In the genomic region with DNA sequence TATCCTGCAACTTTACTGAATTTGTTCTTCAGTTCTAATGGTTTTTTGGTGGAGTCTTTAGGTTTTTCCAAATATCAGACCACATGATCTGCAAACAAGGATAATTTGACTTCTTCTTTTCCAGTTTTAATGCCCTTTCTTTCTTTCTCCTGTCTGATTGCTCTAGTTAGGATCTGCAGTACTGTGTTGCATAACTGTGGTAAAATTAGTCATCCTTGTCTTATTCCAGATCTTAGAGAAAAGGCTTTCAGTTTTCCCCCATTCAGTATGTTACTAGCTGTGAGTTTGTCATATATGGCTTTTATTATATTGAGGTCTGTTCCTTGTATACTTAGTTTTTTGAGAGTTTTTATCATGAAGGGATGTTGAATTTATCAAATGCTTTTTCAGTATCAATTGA, we compare ENCODE assay signal across 14 cellular contexts. TPM values are rescaled to one million over a fixed set of nuclear protein-coding genes. Genes with fewer than 3 reads are reported as not detected.
DNase-seq lines count a peak whose midpoint lies in the region; ATAC-seq and TF ChIP-seq lines count a peak whose summit lies in the region.
"Had no signal": no experiment of that assay in that cellular context is flagged by ENCODE, and none has a peak within 500 bp of the region (broad histone marks: within the 10 kb centered on the region; RNA-seq: fewer than 3 reads in every experiment).

No MANE protein-coding gene starts in this region.

- TF ChIP-seq CTCF in mammary epithelial cell (conservative IDR thresholded peaks at IDR 0.05 in 1 of 2, IDR thresholded peaks at IDR 0.05 in 1 of 2; ENCODE audit: extremely low read depth in 1 of 2, insufficient read depth in 1 of 2, low read depth in 1 of 2, low read length in 2 of 2) = no peak
- TF ChIP-seq CTCF in natural killer cell (IDR thresholded peaks at IDR 0.05) = no peak
- TF ChIP-seq CTCF in upper lobe of right lung (IDR thresholded peaks at IDR 0.05) = no peak
- TF ChIP-seq CTCF in WTC11 (IDR thresholded peaks at IDR 0.05) = no peak

- H3K27me3 Mint-ChIP-seq in CD8-positive, alpha-beta memory T cell = no peaks in the 10 kb centered on the region
- H3K27me3 Mint-ChIP-seq in natural killer cell (ENCODE audit: low read depth in 2 of 2) (no peaks in the 10 kb centered on the region), WTC11 (ENCODE audit: low read depth) (no peaks in the 10 kb centered on the region)

- POLR2A ChIA-PET in CD8-positive, alpha-beta memory T cell (lab: Charles Lee) = no interaction called here
- POLR2A ChIA-PET in WTC11 (lab: Charles Lee) = no interaction called here

- peaks cover 0 to 41% (median 5%) of the 10 kb centered on the region in 3 donors for H3K36me3 Mint-ChIP-seq in CD8-positive, alpha-beta memory T cell
- no peaks in the 10 kb centered on the region for H3K36me3 Mint-ChIP-seq in natural killer cell
- peaks cover 16% of the 10 kb centered on the region for H3K36me3 Mint-ChIP-seq in WTC11

- H3K36me3 ChIP-seq in CD8-positive, alpha-beta memory T cell (ENCODE audit: insufficient read depth, low read length) = peaks cover 18% of the 10 kb centered on the region
- H3K36me3 ChIP-seq in mammary epithelial cell (ENCODE audit: insufficient read depth, low read length) (peaks cover 16% of the 10 kb centered on the region), upper lobe of right lung (peaks cover 23% of the 10 kb centered on the region)

- H3K9ac ChIP-seq in mammary epithelial cell (ENCODE audit: insufficient read depth, low read length) = no peak overlapping the region
- H3K9ac ChIP-seq: parathyroid adenoma had no signal

- H3K4me1 ChIP-seq in CD8-positive, alpha-beta memory T cell (ENCODE audit: insufficient read depth, low read length) = peaks cover 22% of the 10 kb centered on the region
- peaks cover 11% of the 10 kb centered on the region for H3K4me1 ChIP-seq in mammary epithelial cell (ENCODE audit: insufficient read depth, low read length)
- H3K4me1 ChIP-seq in upper lobe of right lung = peaks cover 43% of the 10 kb centered on the region

- no peaks in the 10 kb centered on the region for H3K9me3 ChIP-seq in CD8-positive, alpha-beta memory T cell (ENCODE audit: low read length)
- H3K9me3 ChIP-seq in mammary epithelial cell (replicated peaks; ENCODE audit: insufficient read depth, low read length) (no peaks in the 10 kb centered on the region), upper lobe of right lung (no peaks in the 10 kb centered on the region)
- H3K9me3 ChIP-seq: upper lobe of left lung had no signal

- dilution Hi-C loops in mammary epithelial cell (cut with HindIII; ENCODE audit: low sequenced_read_pairs) = no loop called here

- peaks cover 99% of the 10 kb centered on the region for H3K79me2 ChIP-seq in mammary epithelial cell (ENCODE audit: insufficient read depth, low read length)

- H3K9me3 Mint-ChIP-seq in CD8-positive, alpha-beta memory T cell = peaks cover 0 to 2% (median 0%) of the 10 kb centered on the region in 5 donors
- H3K9me3 Mint-ChIP-seq in natural killer cell = no peaks in the 10 kb centered on the region
- no peaks in the 10 kb centered on the region for H3K9me3 Mint-ChIP-seq in WTC11
- H3K9me3 Mint-ChIP-seq: activated T-helper 1 cell treated with anti-CD3 and anti-CD28 coated beads, Interleukin-12 subunit alpha, Interleukin-12 subunit beta, Interleukin-2, Interleukin-4 antibody, amounts not matched to agents 30 ng/mL and 10 ng/mL and 1 ng/mL, durations not matched to agents 14 hours and 24 hours and 36 hours had no signal

- peak overlapping the region in 7 of 8 donors; percentile 44 to 85 (median 53) for H3K27ac Mint-ChIP-seq in CD8-positive, alpha-beta memory T cell
- H3K27ac Mint-ChIP-seq in natural killer cell (peak overlapping the region; percentile 16 to 23), WTC11 (no peak overlapping the region)
- H3K27ac Mint-ChIP-seq: activated T-helper 1 cell treated with anti-CD3 and anti-CD28 coated beads, Interleukin-12 subunit alpha, Interleukin-12 subunit beta, Interleukin-2, Interleukin-4 antibody, amounts not matched to agents 30 ng/mL and 10 ng/mL and 1 ng/mL, durations not matched to agents 14 hours and 24 hours and 36 hours had no signal

- H3K27ac ChIP-seq in CD8-positive, alpha-beta memory T cell (ENCODE audit: low read depth, low read length) = no peak overlapping the region
- H3K27ac ChIP-seq in mammary epithelial cell (ENCODE audit: insufficient read depth, low read depth, low read length) (no peak overlapping the region), upper lobe of right lung (no peak overlapping the region)
- H3K27ac ChIP-seq: parathyroid adenoma, upper lobe of left lung had no signal

- intact Hi-C loops in mammary epithelial cell (cut with micrococcal nuclease) = no loop called here
- intact Hi-C loops in natural killer cell (cut with micrococcal nuclease) = no loop called here
- intact Hi-C loops in upper lobe of right lung (cut with DNase I) = no loop called here

- peak overlapping the region in 2 of 7 donors; percentile 21 to 22 for H3K4me3 Mint-ChIP-seq in CD8-positive, alpha-beta memory T cell
- H3K4me3 Mint-ChIP-seq in natural killer cell (no peak overlapping the region), WTC11 (no peak overlapping the region)
- H3K4me3 Mint-ChIP-seq: activated T-helper 1 cell treated with anti-CD3 and anti-CD28 coated beads, Interleukin-12 subunit alpha, Interleukin-12 subunit beta, Interleukin-2, Interleukin-4 antibody, amounts not matched to agents 30 ng/mL and 10 ng/mL and 1 ng/mL, durations not matched to agents 14 hours and 24 hours and 36 hours had no signal

- H3K4me1 Mint-ChIP-seq in CD8-positive, alpha-beta memory T cell = peaks cover 59 to 69% (median 66%) of the 10 kb centered on the region in 3 donors
- H3K4me1 Mint-ChIP-seq in natural killer cell (peaks cover 56 to 75% of the 10 kb centered on the region in 2 donors), WTC11 (peaks cover 31% of the 10 kb centered on the region)

- no peak overlapping the region for H3K4me3 ChIP-seq in CD8-positive, alpha-beta memory T cell (ENCODE audit: low read length)
- H3K4me3 ChIP-seq in mammary epithelial cell (replicated peaks in 1 of 3; ENCODE audit: insufficient read depth in 1 of 3, low read depth in 2 of 3, low read length in 3 of 3) (no peak overlapping the region), upper lobe of right lung (no peak overlapping the region)
- H3K4me3 ChIP-seq: upper lobe of left lung had no signal

- peak overlapping the region; percentile 29 for H3K4me2 ChIP-seq in mammary epithelial cell (ENCODE audit: insufficient read depth, low read depth, low read length)

- no TSS peak for BruUV-seq in mammary epithelial cell (replicated peaks; lab: Mats Ljungman, UMichigan)

- no peak for ATAC-seq in natural killer cell
- ATAC-seq in HG03196 (IDR thresholded peaks at IDR 0.05; ENCODE audit: unreplicated experiment) = no peak
- no peak for ATAC-seq in upper lobe of right lung
- no peak for ATAC-seq in WTC11
- ATAC-seq: Panc1 had no signal

- in situ Hi-C loops in mammary epithelial cell (cut with MboI; ENCODE audit: low sequenced_read_pairs in 2 of 2) = no loop called here

- no peak for DNase-seq in CD8-positive, alpha-beta memory T cell
- DNase-seq in MV-4-11 (lab: John Stamatoyannopoulos, UW) (peak; percentile 74), mammary epithelial cell (peak; percentile 72), natural killer cell (no peak), upper lobe of right lung (no peak), cerebellar nuclear complex (lab: John Stamatoyannopoulos, UW) (no peak), WTC11 (ENCODE audit: low spot score) (no peak)
- DNase-seq: activated CD4-positive, CD25-positive, alpha-beta regulatory T cell; NCI-H146; upper lobe of left lung had no signal

- no peaks in the 10 kb centered on the region for H3K27me3 ChIP-seq in CD8-positive, alpha-beta memory T cell (ENCODE audit: insufficient read depth, low read length, poor library complexity, severe bottlenecking)
- H3K27me3 ChIP-seq in mammary epithelial cell (ENCODE audit: insufficient read depth, low read length) (no peaks in the 10 kb centered on the region), upper lobe of right lung (no peaks in the 10 kb centered on the region)
- H3K27me3 ChIP-seq: upper lobe of left lung had no signal

- no peak overlapping the region for H2AFZ ChIP-seq in mammary epithelial cell (ENCODE audit: low read depth, low read length)
- H2AFZ ChIP-seq: parathyroid adenoma had no signal

- peaks cover 10% of the 10 kb centered on the region for H4K20me1 ChIP-seq in mammary epithelial cell (ENCODE audit: insufficient read depth, low read length)

- CTCF ChIA-PET in CD8-positive, alpha-beta memory T cell (lab: Charles Lee) = no interaction called here
- CTCF ChIA-PET in mammary epithelial cell (lab: Charles Lee; ENCODE audit: low non-redundant PET) (no interaction called here), WTC11 (lab: Charles Lee) (interaction anchor here (0.7 kb wide), 1 partner anchor 35 kb away, joined by 3 read pairs; no protein-coding TSS in a partner anchor)

TF ChIP-seq in WTC11, 78 proteins besides CTCF, POLR2A, EP300 and RAD21 (continues in another document):
- TF ChIP-seq JAZF1 (CRISPR knock-in tag; IDR thresholded peaks at IDR 0.05) (no peak), MXD4 (CRISPR knock-in tag; IDR thresholded peaks at IDR 0.05; ENCODE audit: borderline replicate concordance) (no peak)

RNA-seq across cellular contexts. Expression of a gene that starts 4.3 kb away (rescaled TPM):
- total RNA-seq in CD8-positive, alpha-beta memory T cell = 10 to 100 TPM; 12.4 to 12.8 TPM
- 8.2 TPM for polyA plus RNA-seq in CD8-positive, alpha-beta memory T cell
- total RNA-seq in mammary epithelial cell = 10 to 100 TPM; 32.3 to 51.2 TPM
- polyA plus RNA-seq in mammary epithelial cell = 38.8 TPM
- 13.9 TPM for polyA minus RNA-seq in mammary epithelial cell
- 10 to 100 TPM in 2 of 3 donors, 1 to 10 TPM in 1; 9.3 to 19.7 (median 11.4) TPM for total RNA-seq in natural killer cell
- total RNA-seq in upper lobe of right lung = 36.6 TPM
- total RNA-seq in WTC11 (2021) = 11.4 to 12.9 TPM (median 11.7 TPM) in 3 replicates

RNA-seq across cellular contexts. Expression of a gene that starts 50.7 kb away (rescaled TPM):
- 1,000 to 10,000 TPM; 3,705 to 3,812 TPM for total RNA-seq in CD8-positive, alpha-beta memory T cell
- polyA plus RNA-seq in CD8-positive, alpha-beta memory T cell = 8,337 TPM
- total RNA-seq in mammary epithelial cell = 100 to 1,000 TPM in 1 of 2 donors, 10 to 100 TPM in 1; 65.3 to 181 TPM
- polyA plus RNA-seq in mammary epithelial cell = 95.3 TPM
- polyA minus RNA-seq in mammary epithelial cell = 53.0 TPM
- total RNA-seq in natural killer cell = over 10,000 TPM in 2 of 3 donors, 1,000 to 10,000 TPM in 1; 9,586 to 11,061 (median 11,048) TPM
- total RNA-seq in upper lobe of right lung = 2,632 TPM
- total RNA-seq in WTC11 (2021) = 124 to 149 TPM (median 141 TPM) in 3 replicates

Comparison
In these comparisons a context has a peak if more than half of its experiments do, and no peak if none do; other contexts are left out.
1. DNase-seq: peak in MV-4-11 (single experiment) and mammary epithelial cell (single experiment); none in CD8-positive, alpha-beta memory T cell (0 of 5), natural killer cell (single experiment), upper lobe of right lung (single experiment), cerebellar nuclear complex (0 of 2) and WTC11 (single experiment).
2. RNA of a gene that starts 50.7 kb away (total RNA-seq): 9,586 to 11,061 TPM in natural killer cell, 3,705 to 3,812 TPM in CD8-positive, alpha-beta memory T cell and 2,632 TPM in upper lobe of right lung (single experiment); 65.3 to 181 TPM in mammary epithelial cell and 124 to 149 TPM in WTC11; every median in the first group is over 10 times any median in the second.